In the genomic region with DNA sequence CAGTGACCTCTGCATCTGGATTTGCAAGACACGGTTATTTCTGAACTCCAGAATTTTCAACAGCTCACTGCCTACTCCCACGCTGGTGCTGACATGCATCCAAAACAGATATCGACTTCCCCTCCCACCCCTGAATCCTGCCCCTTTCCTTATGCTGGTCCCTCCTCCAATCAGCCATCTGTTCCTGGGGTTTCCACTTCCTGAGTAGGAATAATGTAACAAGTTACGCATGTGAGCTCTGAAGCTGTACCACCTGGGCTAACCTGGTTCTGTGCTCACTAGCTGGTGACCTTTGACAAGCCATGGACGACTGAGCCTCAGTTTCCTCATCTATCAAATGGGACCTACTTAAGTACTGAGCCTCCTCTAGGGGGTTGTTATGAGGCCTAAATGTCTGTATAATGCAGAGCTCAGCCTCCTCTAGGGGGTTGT, we compare ENCODE assay signal across 15 cellular contexts. TPM values are rescaled to one million over a fixed set of nuclear protein-coding genes. Genes with fewer than 3 reads are reported as not detected.
A peak's percentile ranks its signal among the peaks of the same experiment; 100 is the strongest.
DNase-seq lines count a peak whose midpoint lies in the region; ATAC-seq and TF ChIP-seq lines count a peak whose summit lies in the region.
"Had no signal": no experiment of that assay in that cellular context is flagged by ENCODE, and none has a peak within 500 bp of the region (broad histone marks: within the 10 kb centered on the region; RNA-seq: fewer than 3 reads in every experiment).

No MANE protein-coding gene starts in this region.

- no peaks in the 10 kb centered on the region for H3K9me3 ChIP-seq in SK-N-SH
- H3K9me3 ChIP-seq in upper lobe of right lung = no peaks in the 10 kb centered on the region
- H3K9me3 ChIP-seq: HAP-1, tibial artery had no signal

- WGBS in SK-N-SH (ENCODE audit: low lambda C conversion rate) = 95% methylated on average over 5 of the region's 5 CpGs

- H3K9me2 ChIP-seq in SK-N-SH = no peaks in the 10 kb centered on the region

- H2AFZ ChIP-seq in SK-N-SH (ENCODE audit: low read depth) = no peak overlapping the region

- H4K20me1 ChIP-seq in SK-N-SH (ENCODE audit: insufficient read depth) = no peaks in the 10 kb centered on the region

- H3K27ac ChIP-seq in SK-N-SH (ENCODE audit: low read depth in 2 of 2, low read length in 1 of 2) (no peak overlapping the region), upper lobe of right lung (no peak overlapping the region)
- H3K27ac ChIP-seq: coronary artery had no signal

- no peaks in the 10 kb centered on the region for H3F3A ChIP-seq in SK-N-SH (replicated peaks; ENCODE audit: insufficient read depth)

- peaks cover 14% of the 10 kb centered on the region for H3K36me3 Mint-ChIP-seq in activated T-helper 1 cell treated with anti-CD3 and anti-CD28 coated beads, Interleukin-12 subunit alpha, Interleukin-12 subunit beta, Interleukin-2, Interleukin-4 antibody, amounts not matched to agents 30 ng/mL and 10 ng/mL and 1 ng/mL, durations not matched to agents 14 hours and 24 hours and 36 hours (ENCODE audit: low read depth)
- no peaks in the 10 kb centered on the region for H3K36me3 Mint-ChIP-seq in natural killer cell

- CTCF ChIA-PET in SK-N-SH (lab: Yijun Ruan, JAX) = interaction anchor here (1.0 to 3.7 kb wide), 7 partner anchors 9 to 271 kb away, joined by 3 to 31 read pairs (median 3); no protein-coding TSS in a partner anchor

- no peak for TF ChIP-seq RAD21 in SK-N-SH (IDR thresholded peaks at IDR 0.05; ENCODE audit: low read length)

- H3K9me3 Mint-ChIP-seq in activated T-helper 1 cell treated with anti-CD3 and anti-CD28 coated beads, Interleukin-12 subunit alpha, Interleukin-12 subunit beta, Interleukin-2, Interleukin-4 antibody, amounts not matched to agents 30 ng/mL and 10 ng/mL and 1 ng/mL, durations not matched to agents 14 hours and 24 hours and 36 hours = peaks cover 14% of the 10 kb centered on the region
- H3K9me3 Mint-ChIP-seq in natural killer cell = no peaks in the 10 kb centered on the region

- peaks cover 2% of the 10 kb centered on the region for H3K27me3 Mint-ChIP-seq in activated T-helper 1 cell treated with anti-CD3 and anti-CD28 coated beads, Interleukin-12 subunit alpha, Interleukin-12 subunit beta, Interleukin-2, Interleukin-4 antibody, amounts not matched to agents 30 ng/mL and 10 ng/mL and 1 ng/mL, durations not matched to agents 14 hours and 24 hours and 36 hours (ENCODE audit: insufficient read depth)
- no peaks in the 10 kb centered on the region for H3K27me3 Mint-ChIP-seq in natural killer cell (ENCODE audit: low read depth in 2 of 2)

- intact Hi-C loops in activated T-helper 1 cell treated with anti-CD3 and anti-CD28 coated beads, Interleukin-12 subunit alpha, Interleukin-12 subunit beta, Interleukin-2, Interleukin-4 antibody, amounts not matched to agents 30 ng/mL and 10 ng/mL and 1 ng/mL, durations not matched to agents 14 hours and 24 hours and 36 hours (cut with micrococcal nuclease) = no loop called here
- intact Hi-C loops in natural killer cell (cut with micrococcal nuclease) (no loop called here), upper lobe of right lung (cut with DNase I) (no loop called here)

- H3K4me2 ChIP-seq in SK-N-SH = peak overlapping the region; percentile 99; the same call in 1 of the 2 replicates

- H3K36me3 ChIP-seq in SK-N-SH (replicated peaks in 1 of 2; ENCODE audit: control insufficient read depth in 1 of 2, insufficient read depth in 2 of 2, low read length in 1 of 2) (peaks cover 8% of the 10 kb centered on the region in 2 experiments), upper lobe of right lung (no peaks in the 10 kb centered on the region)
- H3K36me3 ChIP-seq: tibial artery had no signal

- DNase-seq in SK-N-SH (no peak), GM20000 (ENCODE audit: low spot score) (peak; percentile 21), natural killer cell (no peak), epidermal melanocyte (ENCODE audit: insufficient read length, low spot score) (no peak), upper lobe of right lung (no peak)
- DNase-seq in activated T-helper 1 cell treated with anti-CD3 and anti-CD28 coated beads, Interleukin-12 subunit alpha, Interleukin-12 subunit beta, Interleukin-2, Interleukin-4 antibody, amounts not matched to agents 30 ng/mL and 10 ng/mL and 1 ng/mL, durations not matched to agents 14 hours and 24 hours and 36 hours (ENCODE audit: low spot score) = no peak
- DNase-seq: activated CD4-positive, CD25-positive, alpha-beta regulatory T cell; activated naive CD4-positive, alpha-beta T cell; kidney; tibial artery had no signal

- peaks cover 46% of the 10 kb centered on the region for H3K4me1 Mint-ChIP-seq in activated T-helper 1 cell treated with anti-CD3 and anti-CD28 coated beads, Interleukin-12 subunit alpha, Interleukin-12 subunit beta, Interleukin-2, Interleukin-4 antibody, amounts not matched to agents 30 ng/mL and 10 ng/mL and 1 ng/mL, durations not matched to agents 14 hours and 24 hours and 36 hours (ENCODE audit: low read depth)
- H3K4me1 Mint-ChIP-seq in natural killer cell = peaks cover 26 to 43% of the 10 kb centered on the region in 2 donors

- TF ChIP-seq CTCF in SK-N-SH (IDR thresholded peaks at IDR 0.05) (no peak), GM20000 (IDR thresholded peaks at IDR 0.05; ENCODE audit: extremely low read depth, missing control alignments) (no peak), natural killer cell (IDR thresholded peaks at IDR 0.05) (no peak), upper lobe of right lung (IDR thresholded peaks at IDR 0.05) (no peak)

- POLR2A ChIA-PET in SK-N-SH (lab: Yijun Ruan, JAX) = interaction anchor here (1.5 kb wide), 1 partner anchor 157 kb away, joined by 4 read pairs; no protein-coding TSS in a partner anchor

- ATAC-seq in SK-N-SH treated with all-trans-retinoic acid at 6 μM for 48 hours = no peak
- no peak for ATAC-seq in natural killer cell
- no peak for ATAC-seq in HG03097 (IDR thresholded peaks at IDR 0.05; ENCODE audit: low FRiP score, unreplicated experiment)
- ATAC-seq in upper lobe of right lung = no peak
- ATAC-seq: Right ventricle myocardium inferior had no signal

- H3K27ac Mint-ChIP-seq in activated T-helper 1 cell treated with anti-CD3 and anti-CD28 coated beads, Interleukin-12 subunit alpha, Interleukin-12 subunit beta, Interleukin-2, Interleukin-4 antibody, amounts not matched to agents 30 ng/mL and 10 ng/mL and 1 ng/mL, durations not matched to agents 14 hours and 24 hours and 36 hours = peak overlapping the region; percentile 18
- H3K27ac Mint-ChIP-seq in natural killer cell = peak overlapping the region; percentile 29 to 95

- H3K4me3 ChIP-seq in SK-N-SH (ENCODE audit: low read depth in 2 of 2, low read length in 1 of 2) (no peak overlapping the region), upper lobe of right lung (no peak overlapping the region)

- peaks cover 38% of the 10 kb centered on the region for H3K79me2 ChIP-seq in SK-N-SH (ENCODE audit: insufficient read depth)

- H3K27me3 ChIP-seq in SK-N-SH (ENCODE audit: insufficient read depth) = no peaks in the 10 kb centered on the region
- no peaks in the 10 kb centered on the region for H3K27me3 ChIP-seq in upper lobe of right lung
- H3K27me3 ChIP-seq: tibial artery had no signal

- H3K4me3 Mint-ChIP-seq in activated T-helper 1 cell treated with anti-CD3 and anti-CD28 coated beads, Interleukin-12 subunit alpha, Interleukin-12 subunit beta, Interleukin-2, Interleukin-4 antibody, amounts not matched to agents 30 ng/mL and 10 ng/mL and 1 ng/mL, durations not matched to agents 14 hours and 24 hours and 36 hours = peak overlapping the region; percentile 87
- H3K4me3 Mint-ChIP-seq in natural killer cell = peak overlapping the region; percentile 72

- no peak overlapping the region for H3K9ac ChIP-seq in SK-N-SH

- peaks cover 13 to 26% of the 10 kb centered on the region in 2 experiments; a peak in 3 of 4 replicates for H3K4me1 ChIP-seq in SK-N-SH (ENCODE audit: control insufficient read depth in 1 of 2, insufficient read depth in 2 of 2, low read depth in 1 of 2, low read length in 1 of 2)
- H3K4me1 ChIP-seq in upper lobe of right lung = peaks cover 7% of the 10 kb centered on the region

- no peak for TF ChIP-seq EP300 in SK-N-SH (IDR thresholded peaks at IDR 0.05; ENCODE audit: borderline replicate concordance in 1 of 2, low read depth in 1 of 2, low read length in 1 of 2)

TF ChIP-seq in SK-N-SH, 30 proteins besides CTCF, POLR2A, EP300 and RAD21 (continues in another document):
- TF ChIP-seq FOSL2 (IDR thresholded peaks at IDR 0.05; ENCODE audit: borderline replicate concordance, low read depth) (no peak), RCOR1 (IDR thresholded peaks at IDR 0.05; ENCODE audit: low read length) (no peak)
- TF ChIP-seq, protein P1, sequence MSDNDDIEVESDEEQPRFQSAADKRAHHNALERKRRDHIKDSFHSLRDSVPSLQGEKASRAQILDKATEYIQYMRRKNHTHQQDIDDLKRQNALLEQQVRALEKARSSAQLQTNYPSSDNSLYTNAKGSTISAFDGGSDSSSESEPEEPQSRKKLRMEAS (IDR thresholded peaks at IDR 0.05; ENCODE audit: low read depth) = no peak

TF ChIP-seq in SK-N-SH treated with all-trans-retinoic acid at 6 μM for 48 hours, 23 proteins besides CTCF, POLR2A, EP300 and RAD21 (continues in another document):
- TF ChIP-seq, protein P2, sequence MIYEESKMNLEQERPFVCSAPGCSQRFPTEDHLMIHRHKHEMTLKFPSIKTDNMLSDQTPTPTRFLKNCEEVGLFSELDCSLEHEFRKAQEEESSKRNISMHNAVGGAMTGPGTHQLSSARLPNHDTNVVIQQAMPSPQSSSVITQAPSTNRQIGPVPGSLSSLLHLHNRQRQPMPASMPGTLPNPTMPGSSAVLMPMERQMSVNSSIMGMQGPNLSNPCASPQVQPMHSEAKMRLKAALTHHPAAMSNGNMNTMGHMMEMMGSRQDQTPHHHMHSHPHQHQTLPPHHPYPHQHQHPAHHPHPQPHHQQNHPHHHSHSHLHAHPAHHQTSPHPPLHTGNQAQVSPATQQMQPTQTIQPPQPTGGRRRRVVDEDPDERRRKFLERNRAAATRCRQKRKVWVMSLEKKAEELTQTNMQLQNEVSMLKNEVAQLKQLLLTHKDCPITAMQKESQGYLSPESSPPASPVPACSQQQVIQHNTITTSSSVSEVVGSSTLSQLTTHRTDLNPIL (CRISPR knock-in tag; IDR thresholded peaks at IDR 0.05; ENCODE audit: low read depth) = no peak
- TF ChIP-seq GLIS3 (CRISPR knock-in tag; IDR thresholded peaks at IDR 0.05) (no peak), ZNF70 (CRISPR knock-in tag; IDR thresholded peaks at IDR 0.05) (no peak)

RNA-seq across cellular contexts. Expression of gene NCAPG2, which starts 1.7 kb away (rescaled TPM):
- 25.0 and 27.6 TPM in 2 replicates for polyA plus RNA-seq in SK-N-SH (2012; rRNA removed)
- 26.2 and 27.7 TPM in 2 replicates for polyA plus RNA-seq in SK-N-SH (2012; cell fraction: cytosol; rRNA removed)
- polyA plus RNA-seq in SK-N-SH (2012; cell fraction: nucleus; rRNA removed) = 19.1 and 22.6 TPM in 2 replicates
- 76.5 and 86.9 TPM in 2 replicates for total RNA-seq in activated T-helper 1 cell treated with anti-CD3 and anti-CD28 coated beads, Interleukin-12 subunit alpha, Interleukin-12 subunit beta, Interleukin-2, Interleukin-4 antibody, amounts not matched to agents 30 ng/mL and 10 ng/mL and 1 ng/mL, durations not matched to agents 14 hours and 24 hours and 36 hours
- total RNA-seq in natural killer cell (10 to 100 TPM in 2 of 3 donors, 1 to 10 TPM in 1; 8.8 to 14.8 (median 14.1) TPM), upper lobe of right lung (6.5 TPM)
